In genomic region chr9:123834218-123834906, GRCh38 we compare ENCODE assay signal across 11 cellular contexts.
DNase-seq lines count a peak whose midpoint lies in the region; ATAC-seq, FAIRE-seq and TF ChIP-seq lines count a peak whose summit lies in the region.
"Had no signal": no experiment of that assay in that cellular context is flagged by ENCODE, and none has a peak within 500 bp of the region (broad histone marks: within the 10 kb centered on the region; RNA-seq: fewer than 3 reads in every experiment).

No MANE protein-coding gene starts in this region.

- H2AFZ ChIP-seq in Loucy (ENCODE audit: low read length): peak overlapping the region; percentile 32; the same call in 1 of the 2 replicates

- intact Hi-C loops in posterior vena cava (cut with DNase I): no loop called here

- peaks cover 26 to 34% of the 10 kb centered on the region in 2 donors for H3K4me1 Mint-ChIP-seq in natural killer cell treated with Interleukin-12 subunit alpha and Interleukin-12 subunit beta and Interleukin-15 and Interleukin-18, amount 100 ng/mL, for 72 hours (ENCODE audit: low read depth in 2 of 2)
- H3K4me1 Mint-ChIP-seq in T-helper 2 cell treated with Interferon-gamma antibody and Interleukin-4, amounts not matched to agents 5 μg/mL and 100 μg/mL, for 36 hours (ENCODE audit: low read depth): peaks cover 16% of the 10 kb centered on the region

- H3K36me3 Mint-ChIP-seq in natural killer cell treated with Interleukin-12 subunit alpha and Interleukin-12 subunit beta and Interleukin-15 and Interleukin-18, amount 100 ng/mL, for 72 hours: peaks cover 22% of the 10 kb centered on the region
- H3K36me3 Mint-ChIP-seq in T-helper 2 cell treated with Interferon-gamma antibody and Interleukin-4, amounts not matched to agents 5 μg/mL and 100 μg/mL, for 36 hours (ENCODE audit: low read depth): peaks cover 3% of the 10 kb centered on the region

- peaks cover 3% of the 10 kb centered on the region for H3K9me3 ChIP-seq in Loucy (ENCODE audit: insufficient read depth, low read depth, low read length)

- ATAC-seq in natural killer cell treated with Interleukin-12 subunit alpha and Interleukin-12 subunit beta and Interleukin-15 and Interleukin-18, amount 100 ng/mL, for 72 hours: no peak
- ATAC-seq in omental fat pad (ENCODE audit: low FRiP score): no peak

- peaks cover under 1% of the 10 kb centered on the region for H3K9me3 Mint-ChIP-seq in natural killer cell treated with Interleukin-12 subunit alpha and Interleukin-12 subunit beta and Interleukin-15 and Interleukin-18, amount 100 ng/mL, for 72 hours
- peaks cover 22% of the 10 kb centered on the region for H3K9me3 Mint-ChIP-seq in T-helper 2 cell treated with Interferon-gamma antibody and Interleukin-4, amounts not matched to agents 5 μg/mL and 100 μg/mL, for 36 hours

- H3K4me1 ChIP-seq in Loucy (ENCODE audit: insufficient read depth, low read length, poor library complexity, severe bottlenecking): peaks cover 40% of the 10 kb centered on the region

- peak overlapping the region; percentile 92 for H3K4me2 ChIP-seq in Loucy (ENCODE audit: low read depth, low read length, poor library complexity, severe bottlenecking)

- peak overlapping the region; percentile 86 to 88 for H3K27ac Mint-ChIP-seq in natural killer cell treated with Interleukin-12 subunit alpha and Interleukin-12 subunit beta and Interleukin-15 and Interleukin-18, amount 100 ng/mL, for 72 hours
- H3K27ac Mint-ChIP-seq in T-helper 2 cell treated with Interferon-gamma antibody and Interleukin-4, amounts not matched to agents 5 μg/mL and 100 μg/mL, for 36 hours: no peak overlapping the region

- 0 out of 2 replicates have a peak, but pooled peaks cover 8% of the 10 kb centered on the region for H3F3A ChIP-seq in Loucy (ENCODE audit: low read depth)

- no peaks in the 10 kb centered on the region for H3K27me3 Mint-ChIP-seq in natural killer cell treated with Interleukin-12 subunit alpha and Interleukin-12 subunit beta and Interleukin-15 and Interleukin-18, amount 100 ng/mL, for 72 hours
- peaks cover 3% of the 10 kb centered on the region for H3K27me3 Mint-ChIP-seq in T-helper 2 cell treated with Interferon-gamma antibody and Interleukin-4, amounts not matched to agents 5 μg/mL and 100 μg/mL, for 36 hours (ENCODE audit: low read depth)

- H3K27me3 ChIP-seq in Loucy (ENCODE audit: insufficient read depth, low read length, poor library complexity, severe bottlenecking): no peaks in the 10 kb centered on the region

- H3K79me2 ChIP-seq in Loucy (ENCODE audit: insufficient read depth, low read length): no peaks in the 10 kb centered on the region

- DNase-seq in D721Med (ENCODE audit: insufficient read length, low spot score) (no peak), cardiac fibroblast (ENCODE audit: low read depth in 2 of 2) (peak; percentile 31 to 47), SIG-M5 treated with dmso at 0.1 percent for 504 hours (lab: John Stamatoyannopoulos, UW; ENCODE audit: unreplicated experiment) (no peak), posterior vena cava (ENCODE audit: low spot score) (no peak), omental fat pad (ENCODE audit: low spot score) (no peak)
- no peak for DNase-seq in natural killer cell treated with Interleukin-12 subunit alpha and Interleukin-12 subunit beta and Interleukin-15 and Interleukin-18, amount 100 ng/mL, for 72 hours (ENCODE audit: low spot score)
- DNase-seq in T-helper 2 cell treated with Interferon-gamma antibody and Interleukin-4, amounts not matched to agents 5 μg/mL and 100 μg/mL, for 36 hours (ENCODE audit: low spot score): no peak
- DNase-seq: NCI-H510A; occipital lobe; stimulated activated CD4-positive, alpha-beta T cell treated with anti-CD3 and anti-CD28 coated beads, Interleukin-4, amount 100 ng/mL, for 24 hours had no signal

- TF ChIP-seq CTCF in D721Med (IDR thresholded peaks at IDR 0.05; ENCODE audit: insufficient read depth, missing control alignments) (no peak), Loucy (conservative IDR thresholded peaks at IDR 0.05; ENCODE audit: low read length) (no peak), cardiac fibroblast (IDR thresholded peaks at IDR 0.05; ENCODE audit: low read depth, low read length) (no peak), omental fat pad (IDR thresholded peaks at IDR 0.05) (no peak)

- H3K9ac ChIP-seq in Loucy (ENCODE audit: low read depth, low read length, poor library complexity, severe bottlenecking): peak overlapping the region; percentile 57

- no peaks in the 10 kb centered on the region for H3K36me3 ChIP-seq in Loucy (ENCODE audit: insufficient read depth, low read length)

- H3K9me2 ChIP-seq in Loucy (replicated peaks; ENCODE audit: low read depth, low read length): no peaks in the 10 kb centered on the region

- H3K4me3 ChIP-seq in Loucy (ENCODE audit: low read length, poor library complexity, severe bottlenecking) (peak overlapping the region; percentile 66), cardiac fibroblast (replicated peaks in 1 of 2; ENCODE audit: low read depth in 2 of 2, low read length in 2 of 2) (peak overlapping the region in 1 of 2 donors; percentile 22)

- H4K20me1 ChIP-seq in Loucy (ENCODE audit: insufficient read depth, low read length, poor library complexity, severe bottlenecking): no peaks in the 10 kb centered on the region

- FAIRE-seq in D721Med (lab: Jason Lieb, UNC): peak; percentile 85

- peak overlapping the region; percentile 81 for H3K4me3 Mint-ChIP-seq in natural killer cell treated with Interleukin-12 subunit alpha and Interleukin-12 subunit beta and Interleukin-15 and Interleukin-18, amount 100 ng/mL, for 72 hours
- no peak overlapping the region for H3K4me3 Mint-ChIP-seq in T-helper 2 cell treated with Interferon-gamma antibody and Interleukin-4, amounts not matched to agents 5 μg/mL and 100 μg/mL, for 36 hours

Comparison
In these comparisons a context has a peak if more than half of its experiments do, and no peak if none do; other contexts are left out.
1. DNase-seq: peak in cardiac fibroblast (2 of 2); none in D721Med (single experiment), natural killer cell treated with Interleukin-12 subunit alpha and Interleukin-12 subunit beta and Interleukin-15 and Interleukin-18, amount 100 ng/mL, for 72 hours (single experiment), SIG-M5 treated with dmso at 0.1 percent for 504 hours (single experiment), posterior vena cava (single experiment), omental fat pad (single experiment) and T-helper 2 cell treated with Interferon-gamma antibody and Interleukin-4, amounts not matched to agents 5 μg/mL and 100 μg/mL, for 36 hours (single experiment).